ENCODE assay signal across 9 cellular contexts in genomic region chr14:75979641-75980422, GRCh38. TPM values are rescaled to one million over a fixed set of nuclear protein-coding genes. Genes with fewer than 3 reads are reported as not detected.
DNase-seq lines count a peak whose midpoint lies in the region; ATAC-seq and TF ChIP-seq lines count a peak whose summit lies in the region.
"Had no signal": no experiment of that assay in that cellular context is flagged by ENCODE, and none has a peak within 500 bp of the region (broad histone marks: within the 10 kb centered on the region; RNA-seq: fewer than 3 reads in every experiment).

No MANE protein-coding gene starts in this region.

- H3K9me3 Mint-ChIP-seq in central memory CD8-positive, alpha-beta T cell: no peaks in the 10 kb centered on the region
- H3K9me3 Mint-ChIP-seq: H9 had no signal

- TF ChIP-seq POLR2A in testis (IDR thresholded peaks at IDR 0.05): no peak

- H3K9me2 ChIP-seq in PC-9 (ENCODE audit: insufficient read depth): no peaks in the 10 kb centered on the region

- H2AFZ ChIP-seq in PC-9: no peak overlapping the region

- H4K20me1 ChIP-seq in PC-9 (ENCODE audit: insufficient read depth): no peaks in the 10 kb centered on the region; the same call in 1 of the 2 replicates

- 55 to 64% methylated on average over 18 to 27 of the region's 27 CpGs for WGBS in testis, 2 donors

- intact Hi-C loops in testis (cut with DNase I; ENCODE audit: low total_unique reads): loop anchor here (5.0 to 10.0 kb wide), 3 partner anchors 75 to 263 kb away; no protein-coding TSS in a partner anchor
- intact Hi-C loops in PC-9 (cut with micrococcal nuclease; ENCODE audit: unreplicated experiment): loop anchor here (5.0 kb wide), 1 partner anchor 318 kb away; the partner anchor contains the start of genes ERG28 and TTLL5

- peaks cover 37% of the 10 kb centered on the region for H3K4me1 Mint-ChIP-seq in central memory CD8-positive, alpha-beta T cell

- POLR2A ChIA-PET in PC-9 (lab: Charles Lee; ENCODE audit: unreplicated experiment): interaction anchor here (0.6 kb wide), 1 partner anchor 856 kb away, joined by 5 read pairs; no protein-coding TSS in a partner anchor

- peak overlapping the region; percentile 25 for H3K4me3 Mint-ChIP-seq in central memory CD8-positive, alpha-beta T cell

- no peaks in the 10 kb centered on the region for H3K9me3 ChIP-seq in testis
- no peaks in the 10 kb centered on the region for H3K9me3 ChIP-seq in PC-9 (ENCODE audit: insufficient read depth, low read depth)

- no peaks in the 10 kb centered on the region for H3K79me2 ChIP-seq in PC-9 (ENCODE audit: low read depth)

- DNase-seq in NCI-H2171 treated with DMSO at 0.1 percent for 48 hours (lab: John Stamatoyannopoulos, UW) (peak; percentile 62), mucosa of gallbladder (ENCODE audit: low spot score) (peak; percentile 28), testis (peak; percentile 56), PC-9 (no peak)
- DNase-seq in central memory CD8-positive, alpha-beta T cell (ENCODE audit: low spot score in 2 of 2): no peak

- ATAC-seq in central memory CD8-positive, alpha-beta T cell (replicated peaks; ENCODE audit: extremely low read depth, poor library complexity, severe bottlenecking): no peak
- ATAC-seq in GM18868 (IDR thresholded peaks at IDR 0.05; ENCODE audit: unreplicated experiment): no peak
- no peak for ATAC-seq in GM18511 (IDR thresholded peaks at IDR 0.05; ENCODE audit: unreplicated experiment)

- H3K27ac Mint-ChIP-seq in central memory CD8-positive, alpha-beta T cell (ENCODE audit: low read depth): no peak overlapping the region
- H3K27ac Mint-ChIP-seq: H9 had no signal

- H3K36me3 ChIP-seq in testis (ENCODE audit: low read depth, missing control alignments) (no peaks in the 10 kb centered on the region), PC-9 (ENCODE audit: low read depth) (no peaks in the 10 kb centered on the region)

- no peaks in the 10 kb centered on the region for H3K27me3 Mint-ChIP-seq in central memory CD8-positive, alpha-beta T cell

- H3K4me1 ChIP-seq in testis (peaks cover 19% of the 10 kb centered on the region), PC-9 (replicated peaks; ENCODE audit: insufficient read depth) (peaks cover 27% of the 10 kb centered on the region)

- CTCF ChIA-PET in PC-9 (lab: Charles Lee): interaction anchor here (0.7 to 3.3 kb wide), 8 partner anchors 73 to 408 kb away, joined by 3 to 20 read pairs (median 4); no protein-coding TSS in a partner anchor

- BruUV-seq in PC-9 (replicated peaks; lab: Mats Ljungman, UMichigan): no TSS peak

- H3K4me2 ChIP-seq in PC-9: no peak overlapping the region
- H3K4me2 ChIP-seq: KMS-11 had no signal

- peaks cover 6% of the 10 kb centered on the region for H3K36me3 Mint-ChIP-seq in central memory CD8-positive, alpha-beta T cell (ENCODE audit: insufficient read depth)

- H3K4me3 ChIP-seq in testis (peak overlapping the region; percentile 65 to 70), PC-9 (no peak overlapping the region)

- H3F3A ChIP-seq in PC-9 (ENCODE audit: insufficient read depth, low read depth): peaks cover 12% of the 10 kb centered on the region

- H3K27ac ChIP-seq in testis: peak overlapping the region; percentile 88 to 95
- H3K27ac ChIP-seq in PC-9: no peak overlapping the region
- H3K27ac ChIP-seq: KMS-11 had no signal

- no peak for TF ChIP-seq CTCF in testis (IDR thresholded peaks at IDR 0.05)
- TF ChIP-seq CTCF in PC-9 (conservative IDR thresholded peaks at IDR 0.05): no peak

- H3K27me3 ChIP-seq in testis (no peaks in the 10 kb centered on the region), PC-9 (ENCODE audit: insufficient read depth, low read depth) (no peaks in the 10 kb centered on the region)

RNA-seq across cellular contexts. Expression of gene TGFB3, which starts 2.0 kb away (rescaled TPM):
- total RNA-seq in mucosa of gallbladder (57.9 TPM), testis (10 to 100 TPM in 1 of 2 donors, 1 to 10 TPM in 1; 9.4 to 15.2 TPM), PC-9 (2021) (2.8 and 7.0 TPM in 2 replicates)
- 18.0 TPM for polyA plus RNA-seq in testis (ENCODE audit: insufficient read depth, low read depth, low replicate concordance)

RNA-seq across cellular contexts. Expression of gene IFT43, which starts 5.7 kb away (rescaled TPM):
- total RNA-seq in mucosa of gallbladder (42.6 TPM), testis (10 to 100 TPM; 55.1 to 68.4 TPM), PC-9 (2021) (98.8 and 112 TPM in 2 replicates)
- polyA plus RNA-seq in testis (ENCODE audit: insufficient read depth, low read depth, low replicate concordance): 85.4 TPM

Comparison
In these comparisons a context has a peak if more than half of its experiments do, and no peak if none do; other contexts are left out.
1. DNase-seq: peak in NCI-H2171 treated with DMSO at 0.1 percent for 48 hours (single experiment), mucosa of gallbladder (single experiment) and testis (single experiment); none in central memory CD8-positive, alpha-beta T cell (0 of 2) and PC-9 (0 of 2).